In the genomic region with DNA sequence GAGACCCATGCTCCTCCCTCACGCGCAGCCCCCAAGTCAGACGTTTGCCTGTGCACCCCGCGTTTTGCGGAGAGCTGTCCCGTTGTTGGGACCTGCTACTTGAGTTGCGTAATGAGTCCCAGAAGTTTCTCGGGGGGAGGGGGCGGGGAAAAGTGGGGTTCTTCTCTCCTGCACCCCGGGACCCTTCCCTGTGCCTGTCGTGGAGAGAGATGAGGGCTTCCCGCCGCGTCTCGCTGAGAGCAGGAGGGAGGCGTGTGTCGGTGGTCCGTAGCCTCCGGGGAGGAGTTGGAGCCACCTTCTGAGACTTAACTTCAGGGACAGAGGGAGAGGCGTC, we compare ENCODE assay signal across 1 cellular context.
TF ChIP-seq lines count a peak whose summit lies in the region.

No MANE protein-coding gene starts in this region.

TF ChIP-seq in HepG2, 621 proteins besides CTCF, POLR2A, EP300 and RAD21 (continued from another document):
- TF ChIP-seq ZFP91 (CRISPR knock-in tag; IDR thresholded peaks at IDR 0.05; ENCODE audit: borderline replicate concordance) (peak; percentile 8; the same call in 1 of the 2 replicates), ZNF589 (CRISPR knock-in tag; conservative IDR thresholded peaks at IDR 0.05) (0 out of 2 replicates have a peak, but pooled peaks have one; percentile 16), KMT2A (CRISPR knock-in tag; IDR thresholded peaks at IDR 0.05) (no peak), ZNF546 (CRISPR knock-in tag; conservative IDR thresholded peaks at IDR 0.05) (0 out of 2 replicates have a peak, but pooled peaks have one; percentile 7), ZNF556 (CRISPR knock-in tag; IDR thresholded peaks at IDR 0.05; ENCODE audit: borderline replicate concordance) (no peak), MEIS1 (CRISPR knock-in tag; IDR thresholded peaks at IDR 0.05; ENCODE audit: borderline replicate concordance) (peak; percentile 8; the same call in 1 of the 2 replicates), CREBL2 (CRISPR knock-in tag; IDR thresholded peaks at IDR 0.05; ENCODE audit: borderline replicate concordance) (no peak), HOXA9 (CRISPR knock-in tag; IDR thresholded peaks at IDR 0.05; ENCODE audit: borderline replicate concordance) (no peak), ZNF703 (CRISPR knock-in tag; IDR thresholded peaks at IDR 0.05; ENCODE audit: borderline replicate concordance) (no peak), ZNF567 (CRISPR knock-in tag; IDR thresholded peaks at IDR 0.05; ENCODE audit: borderline replicate concordance) (no peak), ZNF18 (CRISPR knock-in tag; IDR thresholded peaks at IDR 0.05; ENCODE audit: insufficient replicate concordance) (peak; percentile 8), ZNF564 (CRISPR knock-in tag; IDR thresholded peaks at IDR 0.05) (0 out of 2 replicates have a peak, but pooled peaks have one; percentile 25), NFE2L1 (CRISPR knock-in tag; IDR thresholded peaks at IDR 0.05; ENCODE audit: borderline replicate concordance) (no peak), ZNF225 (CRISPR knock-in tag; IDR thresholded peaks at IDR 0.05) (no peak), ZNF205 (CRISPR knock-in tag; IDR thresholded peaks at IDR 0.05) (no peak), SIN3A (IDR thresholded peaks at IDR 0.05; ENCODE audit: borderline replicate concordance, low read depth, low read length) (peak; percentile 38; the same call in 1 of the 2 replicates), KLF11 (CRISPR knock-in tag; IDR thresholded peaks at IDR 0.05) (no peak), GMEB1 (CRISPR knock-in tag; IDR thresholded peaks at IDR 0.05; ENCODE audit: borderline replicate concordance) (0 out of 2 replicates have a peak, but pooled peaks have one; percentile 3), NCOA1 (CRISPR knock-in tag; IDR thresholded peaks at IDR 0.05) (0 out of 2 replicates have a peak, but pooled peaks have one; percentile 40), ZFP82 (CRISPR knock-in tag; IDR thresholded peaks at IDR 0.05; ENCODE audit: borderline replicate concordance) (0 out of 2 replicates have a peak, but pooled peaks have one; percentile 4), PHF21A (CRISPR knock-in tag; IDR thresholded peaks at IDR 0.05) (0 out of 2 replicates have a peak, but pooled peaks have one; percentile 14), AGO2 (optimal IDR thresholded peaks at IDR 0.05; ENCODE audit: low read depth, low read length) (peak; percentile 18), CEBPB (IDR thresholded peaks at IDR 0.05; ENCODE audit: borderline replicate concordance, low read depth, low read length) (peak; percentile 50), ZNF772 (CRISPR knock-in tag; IDR thresholded peaks at IDR 0.05) (0 out of 2 replicates have a peak, but pooled peaks have one; percentile 16), CSRNP2 (CRISPR knock-in tag; conservative IDR thresholded peaks at IDR 0.05; ENCODE audit: low read depth) (no peak), ARHGAP35 (CRISPR knock-in tag; IDR thresholded peaks at IDR 0.05; ENCODE audit: borderline replicate concordance) (no peak), CSRNP1 (CRISPR knock-in tag; IDR thresholded peaks at IDR 0.05) (0 out of 2 replicates have a peak, but pooled peaks have one; percentile 74), ZBTB46 (CRISPR knock-in tag; IDR thresholded peaks at IDR 0.05; ENCODE audit: borderline replicate concordance) (0 out of 2 replicates have a peak, but pooled peaks have one; percentile 1), HMGA1 (CRISPR knock-in tag; conservative IDR thresholded peaks at IDR 0.05) (no peak)
- TF ChIP-seq, protein P1, sequence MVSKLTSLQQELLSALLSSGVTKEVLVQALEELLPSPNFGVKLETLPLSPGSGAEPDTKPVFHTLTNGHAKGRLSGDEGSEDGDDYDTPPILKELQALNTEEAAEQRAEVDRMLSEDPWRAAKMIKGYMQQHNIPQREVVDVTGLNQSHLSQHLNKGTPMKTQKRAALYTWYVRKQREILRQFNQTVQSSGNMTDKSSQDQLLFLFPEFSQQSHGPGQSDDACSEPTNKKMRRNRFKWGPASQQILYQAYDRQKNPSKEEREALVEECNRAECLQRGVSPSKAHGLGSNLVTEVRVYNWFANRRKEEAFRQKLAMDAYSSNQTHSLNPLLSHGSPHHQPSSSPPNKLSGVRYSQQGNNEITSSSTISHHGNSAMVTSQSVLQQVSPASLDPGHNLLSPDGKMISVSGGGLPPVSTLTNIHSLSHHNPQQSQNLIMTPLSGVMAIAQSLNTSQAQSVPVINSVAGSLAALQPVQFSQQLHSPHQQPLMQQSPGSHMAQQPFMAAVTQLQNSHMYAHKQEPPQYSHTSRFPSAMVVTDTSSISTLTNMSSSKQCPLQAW (CRISPR knock-in tag; IDR thresholded peaks at IDR 0.05): peak; percentile 71; the same call in 1 of the 2 replicates
